1 cellular context compared by ENCODE assay signal in the genomic region with DNA sequence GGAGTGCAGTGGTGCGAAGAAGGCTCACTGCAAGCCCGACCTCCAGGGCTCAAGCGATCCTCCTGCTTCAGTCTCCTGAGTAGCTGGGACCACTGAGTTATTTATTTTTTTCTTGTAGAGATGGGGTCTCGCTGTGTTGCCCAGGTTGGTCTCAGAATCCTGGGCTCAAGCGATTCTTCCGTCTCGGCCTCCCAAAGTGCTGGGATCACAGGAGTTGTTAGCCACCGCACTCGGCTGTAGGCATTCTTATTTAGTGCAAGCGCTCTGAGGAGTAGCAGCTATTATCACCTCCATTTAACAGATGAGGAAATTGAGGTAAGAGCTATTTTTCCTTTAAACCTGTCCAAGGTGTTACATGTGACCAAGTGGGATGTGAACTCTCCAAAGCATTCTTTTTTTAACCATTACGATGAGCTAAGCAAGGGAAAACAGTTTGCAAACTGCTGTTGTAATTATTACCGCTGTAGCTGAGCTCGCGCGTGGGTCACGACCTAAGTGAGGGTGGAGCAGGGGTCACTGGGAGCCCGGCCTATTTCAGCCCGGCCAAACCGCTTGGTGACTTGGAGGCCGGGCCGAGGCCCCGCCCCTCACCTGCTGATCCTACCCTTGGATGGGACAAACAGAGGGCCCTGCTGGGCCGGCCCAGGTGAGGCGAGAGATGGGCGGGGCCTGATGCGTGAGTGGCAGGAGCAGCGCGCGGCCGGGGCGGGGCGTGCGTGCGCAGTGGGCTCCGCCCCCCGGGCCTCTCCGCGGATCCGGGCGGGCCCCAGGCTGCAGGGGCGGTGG.
TF ChIP-seq lines count a peak whose summit lies in the region.

No MANE protein-coding gene starts in this region.

TF ChIP-seq in HepG2, 621 proteins besides CTCF, POLR2A, EP300 and RAD21 (continued from another document and continues in another):
- TF ChIP-seq, protein P1, sequence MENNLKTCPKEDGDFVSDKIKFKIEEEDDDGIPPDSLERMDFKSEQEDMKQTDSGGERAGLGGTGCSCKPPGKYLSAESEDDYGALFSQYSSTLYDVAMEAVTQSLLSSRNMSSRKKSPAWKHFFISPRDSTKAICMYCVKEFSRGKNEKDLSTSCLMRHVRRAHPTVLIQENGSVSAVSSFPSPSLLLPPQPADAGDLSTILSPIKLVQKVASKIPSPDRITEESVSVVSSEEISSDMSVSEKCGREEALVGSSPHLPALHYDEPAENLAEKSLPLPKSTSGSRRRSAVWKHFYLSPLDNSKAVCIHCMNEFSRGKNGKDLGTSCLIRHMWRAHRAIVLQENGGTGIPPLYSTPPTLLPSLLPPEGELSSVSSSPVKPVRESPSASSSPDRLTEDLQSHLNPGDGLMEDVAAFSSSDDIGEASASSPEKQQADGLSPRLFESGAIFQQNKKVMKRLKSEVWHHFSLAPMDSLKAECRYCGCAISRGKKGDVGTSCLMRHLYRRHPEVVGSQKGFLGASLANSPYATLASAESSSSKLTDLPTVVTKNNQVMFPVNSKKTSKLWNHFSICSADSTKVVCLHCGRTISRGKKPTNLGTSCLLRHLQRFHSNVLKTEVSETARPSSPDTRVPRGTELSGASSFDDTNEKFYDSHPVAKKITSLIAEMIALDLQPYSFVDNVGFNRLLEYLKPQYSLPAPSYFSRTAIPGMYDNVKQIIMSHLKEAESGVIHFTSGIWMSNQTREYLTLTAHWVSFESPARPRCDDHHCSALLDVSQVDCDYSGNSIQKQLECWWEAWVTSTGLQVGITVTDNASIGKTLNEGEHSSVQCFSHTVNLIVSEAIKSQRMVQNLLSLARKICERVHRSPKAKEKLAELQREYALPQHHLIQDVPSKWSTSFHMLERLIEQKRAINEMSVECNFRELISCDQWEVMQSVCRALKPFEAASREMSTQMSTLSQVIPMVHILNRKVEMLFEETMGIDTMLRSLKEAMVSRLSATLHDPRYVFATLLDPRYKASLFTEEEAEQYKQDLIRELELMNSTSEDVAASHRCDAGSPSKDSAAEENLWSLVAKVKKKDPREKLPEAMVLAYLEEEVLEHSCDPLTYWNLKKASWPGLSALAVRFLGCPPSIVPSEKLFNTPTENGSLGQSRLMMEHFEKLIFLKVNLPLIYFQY (CRISPR knock-in tag; IDR thresholded peaks at IDR 0.05; ENCODE audit: borderline replicate concordance): peak; percentile 34; the same call in 1 of the 2 replicates
- TF ChIP-seq RAD51 (IDR thresholded peaks at IDR 0.05; ENCODE audit: borderline replicate concordance) (no peak), POLR2AphosphoS2 (IDR thresholded peaks at IDR 0.05; ENCODE audit: low read depth, low read length) (no peak), ZNF10 (CRISPR knock-in tag; IDR thresholded peaks at IDR 0.05; ENCODE audit: borderline replicate concordance, low read depth) (no peak), PHF5A (CRISPR knock-in tag; IDR thresholded peaks at IDR 0.05; ENCODE audit: low read depth, unreplicated experiment) (no peak), ZNF841 (CRISPR knock-in tag; IDR thresholded peaks at IDR 0.05; ENCODE audit: borderline replicate concordance) (no peak), RXRA (CRISPR knock-in tag; IDR thresholded peaks at IDR 0.05) (peak; percentile 57), NR2F1 (CRISPR knock-in tag; IDR thresholded peaks at IDR 0.05) (peak in 1 of 2 experiments; percentile 39; a peak in 2 of 4 replicates), ZNF333 (CRISPR knock-in tag; IDR thresholded peaks at IDR 0.05; ENCODE audit: borderline replicate concordance) (no peak), PCBP1 (IDR thresholded peaks at IDR 0.05; ENCODE audit: borderline replicate concordance, low read depth, low read length) (no peak), ZNF350 (CRISPR knock-in tag; IDR thresholded peaks at IDR 0.05; ENCODE audit: borderline replicate concordance, low read depth) (no peak), ZNF138 (CRISPR knock-in tag; IDR thresholded peaks at IDR 0.05; ENCODE audit: low read depth) (no peak), THAP11 (CRISPR knock-in tag; IDR thresholded peaks at IDR 0.05) (no peak), POLR2G (IDR thresholded peaks at IDR 0.05; ENCODE audit: low read depth, low read length) (no peak), NCOA5 (CRISPR knock-in tag; IDR thresholded peaks at IDR 0.05) (no peak), GABPB1 (CRISPR knock-in tag; IDR thresholded peaks at IDR 0.05) (no peak; the same call in 1 of the 2 replicates), U2AF1 (optimal IDR thresholded peaks at IDR 0.05; ENCODE audit: low read depth, low read length) (no peak), KDM3A (CRISPR knock-in tag; IDR thresholded peaks at IDR 0.05; ENCODE audit: low read depth) (no peak), SATB2 (CRISPR knock-in tag; IDR thresholded peaks at IDR 0.05) (no peak), NFKB2 (CRISPR knock-in tag; IDR thresholded peaks at IDR 0.05; ENCODE audit: borderline replicate concordance) (no peak; the same call in 1 of the 2 replicates), ZNF670 (CRISPR knock-in tag; IDR thresholded peaks at IDR 0.05; ENCODE audit: borderline replicate concordance) (no peak), ZNF883 (CRISPR knock-in tag; IDR thresholded peaks at IDR 0.05; ENCODE audit: not compliant biosample characterization) (no peak), MEIS2 (CRISPR knock-in tag; IDR thresholded peaks at IDR 0.05) (no peak), ZNF768 (CRISPR knock-in tag; IDR thresholded peaks at IDR 0.05) (peak; percentile 16; the same call in 1 of the 2 replicates), TCF12 (IDR thresholded peaks at IDR 0.05) (no peak), TCF12 (CRISPR knock-in tag; IDR thresholded peaks at IDR 0.05) (no peak), STAT5B (CRISPR knock-in tag; IDR thresholded peaks at IDR 0.05) (no peak), RARA (CRISPR knock-in tag; IDR thresholded peaks at IDR 0.05) (0 out of 2 replicates have a peak, but pooled peaks have one; percentile 18), ZNF460 (CRISPR knock-in tag; IDR thresholded peaks at IDR 0.05; ENCODE audit: borderline replicate concordance) (no peak)
- TF ChIP-seq, protein P2, sequence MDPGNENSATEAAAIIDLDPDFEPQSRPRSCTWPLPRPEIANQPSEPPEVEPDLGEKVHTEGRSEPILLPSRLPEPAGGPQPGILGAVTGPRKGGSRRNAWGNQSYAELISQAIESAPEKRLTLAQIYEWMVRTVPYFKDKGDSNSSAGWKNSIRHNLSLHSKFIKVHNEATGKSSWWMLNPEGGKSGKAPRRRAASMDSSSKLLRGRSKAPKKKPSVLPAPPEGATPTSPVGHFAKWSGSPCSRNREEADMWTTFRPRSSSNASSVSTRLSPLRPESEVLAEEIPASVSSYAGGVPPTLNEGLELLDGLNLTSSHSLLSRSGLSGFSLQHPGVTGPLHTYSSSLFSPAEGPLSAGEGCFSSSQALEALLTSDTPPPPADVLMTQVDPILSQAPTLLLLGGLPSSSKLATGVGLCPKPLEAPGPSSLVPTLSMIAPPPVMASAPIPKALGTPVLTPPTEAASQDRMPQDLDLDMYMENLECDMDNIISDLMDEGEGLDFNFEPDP (CRISPR knock-in tag; conservative IDR thresholded peaks at IDR 0.05): no peak
- TF ChIP-seq, protein P3, sequence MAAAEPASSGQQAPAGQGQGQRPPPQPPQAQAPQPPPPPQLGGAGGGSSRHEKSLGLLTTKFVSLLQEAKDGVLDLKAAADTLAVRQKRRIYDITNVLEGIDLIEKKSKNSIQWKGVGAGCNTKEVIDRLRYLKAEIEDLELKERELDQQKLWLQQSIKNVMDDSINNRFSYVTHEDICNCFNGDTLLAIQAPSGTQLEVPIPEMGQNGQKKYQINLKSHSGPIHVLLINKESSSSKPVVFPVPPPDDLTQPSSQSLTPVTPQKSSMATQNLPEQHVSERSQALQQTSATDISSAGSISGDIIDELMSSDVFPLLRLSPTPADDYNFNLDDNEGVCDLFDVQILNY (CRISPR knock-in tag; conservative IDR thresholded peaks at IDR 0.05): no peak
- TF ChIP-seq, protein P4, sequence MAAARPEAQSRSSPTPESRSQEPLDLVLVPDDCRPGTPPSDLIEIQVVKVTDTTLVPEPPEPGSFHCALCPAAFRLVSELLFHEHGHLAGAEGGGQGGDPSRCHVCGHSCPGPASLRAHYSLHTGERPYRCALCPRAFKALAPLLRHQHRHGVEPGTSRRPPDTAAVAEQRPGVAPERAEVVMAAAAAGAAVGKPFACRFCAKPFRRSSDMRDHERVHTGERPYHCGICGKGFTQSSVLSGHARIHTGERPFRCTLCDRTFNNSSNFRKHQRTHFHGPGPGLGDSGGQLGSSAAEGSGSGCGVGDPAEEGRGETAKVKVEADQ (CRISPR knock-in tag; IDR thresholded peaks at IDR 0.05; ENCODE audit: borderline replicate concordance): 0 out of 2 replicates have a peak, but pooled peaks have one; percentile 26
- TF ChIP-seq, protein P5, sequence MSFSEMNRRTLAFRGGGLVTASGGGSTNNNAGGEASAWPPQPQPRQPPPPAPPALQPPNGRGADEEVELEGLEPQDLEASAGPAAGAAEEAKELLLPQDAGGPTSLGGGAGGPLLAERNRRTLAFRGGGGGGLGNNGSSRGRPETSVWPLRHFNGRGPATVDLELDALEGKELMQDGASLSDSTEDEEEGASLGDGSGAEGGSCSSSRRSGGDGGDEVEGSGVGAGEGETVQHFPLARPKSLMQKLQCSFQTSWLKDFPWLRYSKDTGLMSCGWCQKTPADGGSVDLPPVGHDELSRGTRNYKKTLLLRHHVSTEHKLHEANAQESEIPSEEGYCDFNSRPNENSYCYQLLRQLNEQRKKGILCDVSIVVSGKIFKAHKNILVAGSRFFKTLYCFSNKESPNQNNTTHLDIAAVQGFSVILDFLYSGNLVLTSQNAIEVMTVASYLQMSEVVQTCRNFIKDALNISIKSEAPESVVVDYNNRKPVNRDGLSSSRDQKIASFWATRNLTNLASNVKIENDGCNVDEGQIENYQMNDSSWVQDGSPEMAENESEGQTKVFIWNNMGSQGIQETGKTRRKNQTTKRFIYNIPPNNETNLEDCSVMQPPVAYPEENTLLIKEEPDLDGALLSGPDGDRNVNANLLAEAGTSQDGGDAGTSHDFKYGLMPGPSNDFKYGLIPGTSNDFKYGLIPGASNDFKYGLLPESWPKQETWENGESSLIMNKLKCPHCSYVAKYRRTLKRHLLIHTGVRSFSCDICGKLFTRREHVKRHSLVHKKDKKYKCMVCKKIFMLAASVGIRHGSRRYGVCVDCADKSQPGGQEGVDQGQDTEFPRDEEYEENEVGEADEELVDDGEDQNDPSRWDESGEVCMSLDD (CRISPR knock-in tag; IDR thresholded peaks at IDR 0.05; ENCODE audit: borderline replicate concordance): no peak
- TF ChIP-seq, protein P6, sequence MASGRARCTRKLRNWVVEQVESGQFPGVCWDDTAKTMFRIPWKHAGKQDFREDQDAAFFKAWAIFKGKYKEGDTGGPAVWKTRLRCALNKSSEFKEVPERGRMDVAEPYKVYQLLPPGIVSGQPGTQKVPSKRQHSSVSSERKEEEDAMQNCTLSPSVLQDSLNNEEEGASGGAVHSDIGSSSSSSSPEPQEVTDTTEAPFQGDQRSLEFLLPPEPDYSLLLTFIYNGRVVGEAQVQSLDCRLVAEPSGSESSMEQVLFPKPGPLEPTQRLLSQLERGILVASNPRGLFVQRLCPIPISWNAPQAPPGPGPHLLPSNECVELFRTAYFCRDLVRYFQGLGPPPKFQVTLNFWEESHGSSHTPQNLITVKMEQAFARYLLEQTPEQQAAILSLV (CRISPR knock-in tag; IDR thresholded peaks at IDR 0.05; ENCODE audit: borderline replicate concordance): no peak
- TF ChIP-seq, protein P7, sequence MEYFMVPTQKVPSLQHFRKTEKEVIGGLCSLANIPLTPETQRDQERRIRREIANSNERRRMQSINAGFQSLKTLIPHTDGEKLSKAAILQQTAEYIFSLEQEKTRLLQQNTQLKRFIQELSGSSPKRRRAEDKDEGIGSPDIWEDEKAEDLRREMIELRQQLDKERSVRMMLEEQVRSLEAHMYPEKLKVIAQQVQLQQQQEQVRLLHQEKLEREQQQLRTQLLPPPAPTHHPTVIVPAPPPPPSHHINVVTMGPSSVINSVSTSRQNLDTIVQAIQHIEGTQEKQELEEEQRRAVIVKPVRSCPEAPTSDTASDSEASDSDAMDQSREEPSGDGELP (IDR thresholded peaks at IDR 0.05; ENCODE audit: borderline replicate concordance, low read depth): peak; percentile 75; the same call in 1 of the 2 replicates
- TF ChIP-seq, protein P8, sequence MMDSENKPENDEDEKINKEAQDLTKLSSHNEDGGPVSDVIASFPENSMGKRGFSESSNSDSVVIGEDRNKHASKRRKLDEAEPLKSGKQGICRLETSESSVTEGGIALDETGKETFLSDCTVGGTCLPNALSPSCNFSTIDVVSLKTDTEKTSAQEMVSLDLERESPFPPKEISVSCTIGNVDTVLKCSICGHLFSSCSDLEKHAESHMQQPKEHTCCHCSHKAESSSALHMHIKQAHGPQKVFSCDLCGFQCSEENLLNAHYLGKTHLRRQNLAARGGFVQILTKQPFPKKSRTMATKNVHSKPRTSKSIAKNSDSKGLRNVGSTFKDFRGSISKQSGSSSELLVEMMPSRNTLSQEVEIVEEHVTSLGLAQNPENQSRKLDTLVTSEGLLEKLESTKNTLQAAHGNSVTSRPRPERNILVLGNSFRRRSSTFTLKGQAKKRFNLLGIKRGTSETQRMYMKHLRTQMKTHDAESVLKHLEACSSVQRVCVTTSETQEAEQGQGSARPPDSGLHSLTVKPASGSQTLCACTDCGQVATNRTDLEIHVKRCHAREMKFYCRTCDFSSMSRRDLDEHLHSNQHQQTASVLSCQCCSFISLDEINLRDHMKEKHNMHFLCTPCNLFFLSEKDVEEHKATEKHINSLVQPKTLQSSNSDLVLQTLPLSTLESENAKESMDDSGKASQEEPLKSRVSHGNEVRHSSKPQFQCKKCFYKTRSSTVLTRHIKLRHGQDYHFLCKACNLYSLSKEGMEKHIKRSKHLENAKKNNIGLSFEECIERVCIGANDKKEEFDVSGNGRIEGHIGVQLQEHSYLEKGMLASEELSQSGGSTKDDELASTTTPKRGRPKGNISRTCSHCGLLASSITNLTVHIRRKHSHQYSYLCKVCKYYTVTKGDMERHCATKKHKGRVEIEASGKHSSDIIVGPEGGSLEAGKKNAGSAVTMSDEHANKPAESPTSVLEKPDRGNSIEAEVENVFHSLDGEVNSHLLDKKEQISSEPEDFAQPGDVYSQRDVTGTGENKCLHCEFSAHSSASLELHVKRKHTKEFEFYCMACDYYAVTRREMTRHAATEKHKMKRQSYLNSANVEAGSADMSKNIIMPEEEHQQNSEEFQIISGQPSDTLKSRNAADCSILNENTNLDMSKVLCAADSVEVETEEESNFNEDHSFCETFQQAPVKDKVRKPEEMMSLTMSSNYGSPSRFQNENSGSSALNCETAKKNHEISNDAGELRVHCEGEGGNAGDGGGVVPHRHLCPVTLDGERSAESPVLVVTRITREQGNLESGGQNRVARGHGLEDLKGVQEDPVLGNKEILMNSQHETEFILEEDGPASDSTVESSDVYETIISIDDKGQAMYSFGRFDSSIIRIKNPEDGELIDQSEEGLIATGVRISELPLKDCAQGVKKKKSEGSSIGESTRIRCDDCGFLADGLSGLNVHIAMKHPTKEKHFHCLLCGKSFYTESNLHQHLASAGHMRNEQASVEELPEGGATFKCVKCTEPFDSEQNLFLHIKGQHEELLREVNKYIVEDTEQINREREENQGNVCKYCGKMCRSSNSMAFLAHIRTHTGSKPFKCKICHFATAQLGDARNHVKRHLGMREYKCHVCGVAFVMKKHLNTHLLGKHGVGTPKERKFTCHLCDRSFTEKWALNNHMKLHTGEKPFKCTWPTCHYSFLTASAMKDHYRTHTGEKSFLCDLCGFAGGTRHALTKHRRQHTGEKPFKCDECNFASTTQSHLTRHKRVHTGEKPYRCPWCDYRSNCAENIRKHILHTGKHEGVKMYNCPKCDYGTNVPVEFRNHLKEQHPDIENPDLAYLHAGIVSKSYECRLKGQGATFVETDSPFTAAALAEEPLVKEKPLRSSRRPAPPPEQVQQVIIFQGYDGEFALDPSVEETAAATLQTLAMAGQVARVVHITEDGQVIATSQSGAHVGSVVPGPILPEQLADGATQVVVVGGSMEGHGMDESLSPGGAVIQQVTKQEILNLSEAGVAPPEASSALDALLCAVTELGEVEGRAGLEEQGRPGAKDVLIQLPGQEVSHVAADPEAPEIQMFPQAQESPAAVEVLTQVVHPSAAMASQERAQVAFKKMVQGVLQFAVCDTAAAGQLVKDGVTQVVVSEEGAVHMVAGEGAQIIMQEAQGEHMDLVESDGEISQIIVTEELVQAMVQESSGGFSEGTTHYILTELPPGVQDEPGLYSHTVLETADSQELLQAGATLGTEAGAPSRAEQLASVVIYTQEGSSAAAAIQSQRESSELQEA (CRISPR knock-in tag; IDR thresholded peaks at IDR 0.05; ENCODE audit: not compliant biosample characterization): no peak
